ENCODE assay signal across 17 cellular contexts in the genomic region with DNA sequence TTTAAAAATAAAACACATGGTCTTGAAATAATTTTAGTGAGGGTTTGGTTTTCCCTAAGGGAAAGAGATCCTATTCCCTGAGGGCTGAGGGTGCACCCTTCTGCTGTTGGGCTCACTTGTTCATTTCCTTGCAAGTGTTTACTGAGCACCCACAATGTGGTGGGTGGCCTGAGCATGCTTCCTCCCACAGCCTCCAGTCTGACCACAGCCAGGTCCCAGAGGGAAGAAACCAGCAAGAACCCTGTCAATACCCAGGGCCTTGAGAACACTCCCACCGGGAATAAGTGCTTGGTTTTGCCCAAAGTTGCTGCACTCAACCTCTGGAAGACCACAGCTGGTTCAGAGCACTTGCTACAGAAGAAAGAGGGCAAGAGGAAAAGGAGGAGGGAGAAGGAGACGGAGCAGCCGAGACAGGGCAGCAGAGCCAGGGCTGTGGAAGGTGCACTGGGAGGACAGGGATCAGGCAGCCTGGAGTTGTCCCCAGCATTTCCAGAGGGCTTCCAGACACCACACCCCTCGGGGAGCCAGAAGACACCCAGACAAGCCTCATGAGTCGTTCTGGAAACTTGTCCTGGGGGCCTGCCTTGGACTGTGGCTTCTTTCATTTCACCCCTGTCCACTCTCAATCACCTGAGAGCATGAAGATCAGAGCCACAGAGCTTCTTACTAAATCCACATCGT. TPM values are rescaled to one million over a fixed set of nuclear protein-coding genes. Genes with fewer than 3 reads are reported as not detected.
DNase-seq lines count a peak whose midpoint lies in the region; ATAC-seq, FAIRE-seq and TF ChIP-seq lines count a peak whose summit lies in the region.
"Had no signal": no experiment of that assay in that cellular context is flagged by ENCODE, and none has a peak within 500 bp of the region (broad histone marks: within the 10 kb centered on the region; RNA-seq: fewer than 3 reads in every experiment).

No MANE protein-coding gene starts in this region.

- H3K56ac ChIP-seq in H1 (replicated peaks; ENCODE audit: insufficient read length, low read depth, low read length): no peak overlapping the region

- no peak overlapping the region for H4K91ac ChIP-seq in H1 (replicated peaks; ENCODE audit: insufficient read length, low read length)

- H2BK120ac ChIP-seq in H1 (replicated peaks; ENCODE audit: low read depth, low read length): no peak overlapping the region

- H2AK5ac ChIP-seq in H1 (ENCODE audit: low read depth, low read length): no peak overlapping the region

- no peak overlapping the region for H3K4me3 ChIP-seq in HEK293 (ENCODE audit: low read depth, low read length)
- H3K4me3 ChIP-seq in H1 (ENCODE audit: extremely low read depth in 1 of 4, insufficient read depth in 2 of 4, low read depth in 3 of 4, low read length in 4 of 4): no peak overlapping the region
- no peak overlapping the region for H3K4me3 ChIP-seq in spleen
- H3K4me3 ChIP-seq: HAP-1, SJSA1 had no signal

- H2BK20ac ChIP-seq in H1 (ENCODE audit: low read length): no peak overlapping the region

- TF ChIP-seq POLR2A in H1 (IDR thresholded peaks at IDR 0.05; ENCODE audit: control extremely low read depth in 1 of 2, low read depth in 2 of 2, low read length in 2 of 2): no peak
- TF ChIP-seq POLR2A in spleen (IDR thresholded peaks at IDR 0.05): no peak

- no peaks in the 10 kb centered on the region; the same call in 1 of the 2 replicates for H3K23me2 ChIP-seq in H1 (ENCODE audit: low read depth, low read length)

- 76% methylated on average over 6 of the region's 6 CpGs; no CpG with 5 or more reads in 1 of the 2 experiments for WGBS in H1 (ENCODE audit: extremely low coverage in 1 of 2, insufficient coverage in 1 of 2, insufficient read length in 1 of 2, insufficient replicate concordance in 2 of 2, low coverage in 1 of 2, low lambda C conversion rate in 2 of 2, missing lambda C conversion rate in 1 of 2), 2 experiments
- WGBS in spleen, 5 donors: 56 to 73% (median 64%) methylated on average over 6 of the region's 6 CpGs

- no peak for TF ChIP-seq EP300 in H1 (IDR thresholded peaks at IDR 0.05; ENCODE audit: borderline replicate concordance in 1 of 2, low read depth in 2 of 2, low read length in 2 of 2)

- peak overlapping the region; percentile 21 for H3K4ac ChIP-seq in H1 (replicated peaks; ENCODE audit: insufficient read length, low read depth, low read length)

- no peaks in the 10 kb centered on the region for H3K27me3 ChIP-seq in H1 (replicated peaks in 1 of 4; ENCODE audit: control insufficient read depth in 3 of 4, extremely low read depth in 1 of 4, insufficient read depth in 3 of 4, low read length in 3 of 4)
- peaks cover 0 to 53% (median 0%) of the 10 kb centered on the region in 7 donors for H3K27me3 ChIP-seq in spleen (replicated peaks in 1 of 7)
- H3K27me3 ChIP-seq: SJSA1 had no signal

- no peak for FAIRE-seq in H1 (lab: Jason Lieb, UNC)

- CTCF ChIA-PET in HEK293 (lab: Yijun Ruan, JAX) (interaction anchor here (0.6 to 1.0 kb wide), 3 partner anchors 21 to 406 kb away, joined by 3 to 4 read pairs (median 3); no protein-coding TSS in a partner anchor), H1 (lab: Charles Lee; ENCODE audit: partially characterized antibody) (interaction anchor here (1.0 to 2.2 kb wide), 4 partner anchors 11 to 134 kb away, joined by 3 to 10 read pairs (median 4); no protein-coding TSS in a partner anchor)

- H3K36me3 ChIP-seq in HEK293 (ENCODE audit: control insufficient read depth in 2 of 2, insufficient read depth in 1 of 2, low read length in 2 of 2): no peaks in the 10 kb centered on the region
- no peaks in the 10 kb centered on the region for H3K36me3 ChIP-seq in H1 (ENCODE audit: control insufficient read depth in 2 of 4, insufficient read depth in 4 of 4, low read length in 3 of 4)
- no peaks in the 10 kb centered on the region for H3K36me3 ChIP-seq in spleen
- H3K36me3 ChIP-seq: HAP-1, SJSA1 had no signal

- H3K4me1 ChIP-seq in HEK293 (ENCODE audit: control insufficient read depth, insufficient read depth, low read length) (no peaks in the 10 kb centered on the region), H1 (replicated peaks in 1 of 4; ENCODE audit: control insufficient read depth in 3 of 4, insufficient read depth in 4 of 4, low read length in 3 of 4) (peaks cover 4 to 17% (median 8%) of the 10 kb centered on the region in 4 experiments; a peak in 6 of 7 replicates), spleen (peaks cover 0 to 29% (median 4%) of the 10 kb centered on the region in 6 donors)
- H3K4me1 ChIP-seq: HAP-1, SJSA1 had no signal

- DNase-seq in UCSD-AML1 (lab: John Stamatoyannopoulos, UW; ENCODE audit: unreplicated experiment) (peak; percentile 55), H1 (ENCODE audit: low read depth in 1 of 2, low spot score in 2 of 2) (no peak), spleen (peak; percentile 30), sciatic nerve (ENCODE audit: low spot score) (no peak)
- DNase-seq in activated naive CD4-positive, alpha-beta T cell treated with anti-CD3 and anti-CD28 coated beads, Interleukin-2, amount 50 U/mL, for 16 hours: no peak
- DNase-seq: COR-L47; DMS153; EL; NCI-H1048; NCI-H345; NCI-H69; NK-92 treated with Interleukin-12 subunit alpha and Interleukin-12 subunit beta, amount 100 ng/mL, for 24 hours had no signal

- H3K27ac ChIP-seq in HEK293 (ENCODE audit: extremely low read depth, low read depth, low read length) (no peak overlapping the region), H1 (ENCODE audit: low read depth, low read length) (no peak overlapping the region), spleen (no peak overlapping the region)
- H3K27ac ChIP-seq: SJSA1 had no signal

- no peak overlapping the region for H4K5ac ChIP-seq in H1 (ENCODE audit: insufficient read length, low read depth, low read length)

- 0 out of 2 replicates have a peak overlapping the region, but pooled peaks have one; percentile 25 for H4K8ac ChIP-seq in H1 (ENCODE audit: extremely low read depth, insufficient read depth, low read length)

- H2BK12ac ChIP-seq in H1 (ENCODE audit: low read depth, low read length): no peak overlapping the region

- no peak overlapping the region for H3K18ac ChIP-seq in H1 (ENCODE audit: extremely low read depth, low read length)

- H2AFZ ChIP-seq in H1 (ENCODE audit: low read length): no peak overlapping the region

- no peak overlapping the region for H2BK15ac ChIP-seq in H1 (ENCODE audit: low read length)

- no peak for ATAC-seq in GM18873 (IDR thresholded peaks at IDR 0.05; ENCODE audit: low FRiP score, unreplicated experiment)
- ATAC-seq in HG03342 (IDR thresholded peaks at IDR 0.05; ENCODE audit: unreplicated experiment): no peak
- ATAC-seq in sciatic nerve: no peak

- TF ChIP-seq RAD21 in H1 (IDR thresholded peaks at IDR 0.05 in 1 of 2, conservative IDR thresholded peaks at IDR 0.05 in 1 of 2; ENCODE audit: low read depth in 2 of 2, low read length in 2 of 2): no peak

- TF ChIP-seq CTCF in HEK293 (tag by site-specific recombination; IDR thresholded peaks at IDR 0.05) (no peak), H1 (IDR thresholded peaks at IDR 0.05; ENCODE audit: control extremely low read depth in 1 of 3, insufficient read depth in 1 of 3, low read depth in 1 of 3, low read length in 3 of 3) (no peak), spleen (IDR thresholded peaks at IDR 0.05 in 8 of 11, conservative IDR thresholded peaks at IDR 0.05 in 3 of 11) (no peak)

- H3K4me2 ChIP-seq in H1 (ENCODE audit: insufficient read depth in 1 of 2, low read depth in 2 of 2, low read length in 2 of 2): no peak overlapping the region

- no peak overlapping the region for H3K9ac ChIP-seq in H1 (replicated peaks in 1 of 4; ENCODE audit: extremely low read depth in 1 of 4, low read depth in 3 of 4, low read length in 3 of 4)

- H3K79me1 ChIP-seq in H1 (ENCODE audit: low read depth, low read length): no peaks in the 10 kb centered on the region

- H3K79me2 ChIP-seq in H1 (ENCODE audit: control insufficient read depth in 1 of 2, insufficient read depth in 2 of 2, low read length in 2 of 2): no peaks in the 10 kb centered on the region

- H4K20me1 ChIP-seq in H1 (replicated peaks in 1 of 2; ENCODE audit: control insufficient read depth in 1 of 2, insufficient read depth in 2 of 2, low read length in 2 of 2): no peaks in the 10 kb centered on the region

- POLR2A ChIA-PET in HEK293 (lab: Yijun Ruan, JAX): no interaction called here
- POLR2A ChIA-PET in H1 (lab: Charles Lee; ENCODE audit: partially characterized antibody): interaction anchor here (0.7 kb wide), 1 partner anchor 108 kb away, joined by 3 read pairs; no protein-coding TSS in a partner anchor

- H2BK5ac ChIP-seq in H1 (ENCODE audit: low read depth, low read length): no peak overlapping the region

- intact Hi-C loops in spleen (cut with DNase I; ENCODE audit: low total_unique reads): no loop called here
- intact Hi-C loops in sciatic nerve (cut with DNase I): no loop called here

- H3K9me3 ChIP-seq in HEK293 (ENCODE audit: control insufficient read depth, insufficient read depth, low read depth, low read length) (no peaks in the 10 kb centered on the region), H1 (ENCODE audit: insufficient read depth in 2 of 2, low read depth in 1 of 2, low read length in 1 of 2) (no peaks in the 10 kb centered on the region), spleen (no peaks in the 10 kb centered on the region)
- H3K9me3 ChIP-seq: HAP-1, SJSA1 had no signal

- no peak overlapping the region for H3K14ac ChIP-seq in H1 (ENCODE audit: insufficient read length)

- H3K23ac ChIP-seq in H1 (ENCODE audit: insufficient read length): no peak overlapping the region

TF ChIP-seq in HEK293, 187 proteins besides CTCF, POLR2A, EP300 and RAD21 (continues in another document):
- no peak for TF ChIP-seq ZNF202 (tag by site-specific recombination; IDR thresholded peaks at IDR 0.05; ENCODE audit: borderline replicate concordance)
- TF ChIP-seq ZNF184 (tag by site-specific recombination; IDR thresholded peaks at IDR 0.05): no peak
- no peak for TF ChIP-seq ZNF624 (tag by site-specific recombination; IDR thresholded peaks at IDR 0.05)

TF ChIP-seq in H1, 55 proteins besides CTCF, POLR2A, EP300 and RAD21 (continues in another document):
- TF ChIP-seq TCF12 (IDR thresholded peaks at IDR 0.05; ENCODE audit: low read depth, low read length): no peak
- no peak for TF ChIP-seq SIX5 (IDR thresholded peaks at IDR 0.05; ENCODE audit: low read depth, low read length)
- TF ChIP-seq SIN3A (conservative IDR thresholded peaks at IDR 0.05 in 1 of 2, IDR thresholded peaks at IDR 0.05 in 1 of 2; ENCODE audit: low read depth in 1 of 2, low read length in 2 of 2): no peak

RNA-seq across cellular contexts. Expression of a gene that starts 14.3 kb away (rescaled TPM):
- total RNA-seq in H1 (2021; fragmentation: NEBNext Ultra II Directional; extraction: Animal tissue kit (Norgen Biotek cat#: 25700)): 1.7 and 2.1 TPM in 2 replicates
- 2.8 and 2.9 TPM in 2 replicates for polyA plus RNA-seq in H1 (2011; rRNA removed)
- polyA plus RNA-seq in H1 (2011; cell fraction: cytosol; rRNA removed): 1.3 TPM
- 1.8 TPM for polyA plus RNA-seq in H1 (2011; cell fraction: nucleus; rRNA removed)
- 0.69 to 2.0 TPM (median 1.2 TPM) in 4 replicates for polyA plus RNA-seq in H1 (2012, experiment 1 of 2)
- polyA plus RNA-seq in H1 (2012, experiment 2 of 2): 0.59 TPM
- 1.4 TPM for polyA plus RNA-seq in H1 (2013, experiment 1 of 2)
- 1.7 TPM for polyA plus RNA-seq in H1 (2013, experiment 2 of 2)
- polyA minus RNA-seq in H1 (2011; rRNA and poly(A)+ RNA removed): 10.8 and 12.2 TPM in 2 replicates
- 0.81 TPM for polyA minus RNA-seq in H1 (2011; cell fraction: cytosol; rRNA and poly(A)+ RNA removed)
- polyA minus RNA-seq in H1 (2011; cell fraction: nucleus; rRNA and poly(A)+ RNA removed): 1.7 TPM
- 100 to 1,000 TPM in 2 of 7 donors, 10 to 100 TPM in 5; 53.0 to 118 (median 84.4) TPM for total RNA-seq in spleen
- 10 to 100 TPM in 1 of 3 donors, 1 to 10 TPM in 2; 6.3 to 12.1 (median 9.0) TPM for polyA plus RNA-seq in spleen
- total RNA-seq in sciatic nerve: 20.6 TPM
- total RNA-seq: SJSA1 had no signal

Comparison
In these comparisons a context has a peak if more than half of its experiments do, and no peak if none do; other contexts are left out.
1. DNase-seq: peak in UCSD-AML1 (single experiment) and spleen (single experiment); none in H1 (0 of 2), activated naive CD4-positive, alpha-beta T cell treated with anti-CD3 and anti-CD28 coated beads, Interleukin-2, amount 50 U/mL, for 16 hours (single experiment) and sciatic nerve (single experiment).